Comparison of ENCODE assay signal across 1 cellular context in the genomic region with DNA sequence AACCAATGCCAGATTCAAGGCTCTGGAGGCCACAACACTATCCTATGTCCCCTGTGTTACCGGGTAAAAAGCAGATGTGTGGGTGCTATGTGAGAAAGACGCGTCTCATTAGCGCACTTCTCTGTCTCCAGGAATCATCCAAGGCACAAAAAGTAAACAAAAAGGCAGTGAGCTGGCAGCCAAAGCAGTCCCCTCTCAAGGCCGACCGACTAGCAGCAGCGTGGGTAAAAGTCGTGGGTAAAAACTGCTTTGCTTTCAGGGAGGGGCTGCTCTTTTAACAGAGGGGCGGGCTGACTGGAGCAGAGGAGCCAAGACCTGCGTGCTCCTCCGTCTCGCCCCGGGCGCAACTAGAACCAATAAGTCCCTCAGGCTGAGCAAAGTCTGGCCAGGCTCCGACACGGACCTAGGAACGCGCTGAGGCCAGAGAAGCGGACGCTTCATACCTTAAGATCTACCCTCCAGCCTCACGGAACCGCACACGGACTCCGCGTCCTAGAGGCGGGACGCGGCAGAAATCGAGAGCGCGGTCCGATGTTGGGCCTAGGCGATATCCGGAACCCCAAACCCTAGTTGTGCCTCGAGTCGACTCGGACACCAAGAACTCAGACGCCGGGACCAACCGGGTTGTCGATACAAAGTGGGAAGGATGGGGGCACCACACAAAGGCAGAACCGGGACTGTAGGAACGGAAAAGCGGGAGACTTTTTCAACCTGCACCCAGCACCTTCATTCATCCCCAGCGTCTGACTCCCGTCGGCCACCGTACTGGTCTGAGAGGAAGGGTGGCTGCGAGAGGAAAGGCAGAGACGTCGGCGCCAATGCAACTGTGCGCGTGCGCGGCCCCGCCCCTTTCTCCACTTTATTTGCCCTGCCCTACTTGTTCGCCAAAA.
TF ChIP-seq lines count a peak whose summit lies in the region.

A gene with protein sequence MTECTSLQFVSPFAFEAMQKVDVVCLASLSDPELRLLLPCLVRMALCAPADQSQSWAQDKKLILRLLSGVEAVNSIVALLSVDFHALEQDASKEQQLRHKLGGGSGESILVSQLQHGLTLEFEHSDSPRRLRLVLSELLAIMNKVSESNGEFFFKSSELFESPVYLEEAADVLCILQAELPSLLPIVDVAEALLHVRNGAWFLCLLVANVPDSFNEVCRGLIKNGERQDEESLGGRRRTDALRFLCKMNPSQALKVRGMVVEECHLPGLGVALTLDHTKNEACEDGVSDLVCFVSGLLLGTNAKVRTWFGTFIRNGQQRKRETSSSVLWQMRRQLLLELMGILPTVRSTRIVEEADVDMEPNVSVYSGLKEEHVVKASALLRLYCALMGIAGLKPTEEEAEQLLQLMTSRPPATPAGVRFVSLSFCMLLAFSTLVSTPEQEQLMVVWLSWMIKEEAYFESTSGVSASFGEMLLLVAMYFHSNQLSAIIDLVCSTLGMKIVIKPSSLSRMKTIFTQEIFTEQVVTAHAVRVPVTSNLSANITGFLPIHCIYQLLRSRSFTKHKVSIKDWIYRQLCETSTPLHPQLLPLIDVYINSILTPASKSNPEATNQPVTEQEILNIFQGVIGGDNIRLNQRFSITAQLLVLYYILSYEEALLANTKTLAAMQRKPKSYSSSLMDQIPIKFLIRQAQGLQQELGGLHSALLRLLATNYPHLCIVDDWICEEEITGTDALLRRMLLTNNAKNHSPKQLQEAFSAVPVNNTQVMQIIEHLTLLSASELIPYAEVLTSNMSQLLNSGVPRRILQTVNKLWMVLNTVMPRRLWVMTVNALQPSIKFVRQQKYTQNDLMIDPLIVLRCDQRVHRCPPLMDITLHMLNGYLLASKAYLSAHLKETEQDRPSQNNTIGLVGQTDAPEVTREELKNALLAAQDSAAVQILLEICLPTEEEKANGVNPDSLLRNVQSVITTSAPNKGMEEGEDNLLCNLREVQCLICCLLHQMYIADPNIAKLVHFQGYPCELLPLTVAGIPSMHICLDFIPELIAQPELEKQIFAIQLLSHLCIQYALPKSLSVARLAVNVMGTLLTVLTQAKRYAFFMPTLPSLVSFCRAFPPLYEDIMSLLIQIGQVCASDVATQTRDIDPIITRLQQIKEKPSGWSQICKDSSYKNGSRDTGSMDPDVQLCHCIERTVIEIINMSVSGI (minus strand): TSS at position 772 of the 890 bp plus-strand sequence. CDS start 1,338 bp downstream, outside the sequence.

TF ChIP-seq in A549, 52 proteins besides CTCF, POLR2A, EP300 and RAD21 (continued from another document):
- TF ChIP-seq, protein P1, sequence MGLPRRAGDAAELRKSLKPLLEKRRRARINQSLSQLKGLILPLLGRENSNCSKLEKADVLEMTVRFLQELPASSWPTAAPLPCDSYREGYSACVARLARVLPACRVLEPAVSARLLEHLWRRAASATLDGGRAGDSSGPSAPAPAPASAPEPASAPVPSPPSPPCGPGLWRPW (IDR thresholded peaks at IDR 0.05) = no peak
- TF ChIP-seq EHF (CRISPR knock-in tag; IDR thresholded peaks at IDR 0.05) = 0 out of 2 replicates have a peak, but pooled peaks have one; percentile 16
- peak; percentile 63 for TF ChIP-seq RFX5 (IDR thresholded peaks at IDR 0.05)
- TF ChIP-seq, protein P2, sequence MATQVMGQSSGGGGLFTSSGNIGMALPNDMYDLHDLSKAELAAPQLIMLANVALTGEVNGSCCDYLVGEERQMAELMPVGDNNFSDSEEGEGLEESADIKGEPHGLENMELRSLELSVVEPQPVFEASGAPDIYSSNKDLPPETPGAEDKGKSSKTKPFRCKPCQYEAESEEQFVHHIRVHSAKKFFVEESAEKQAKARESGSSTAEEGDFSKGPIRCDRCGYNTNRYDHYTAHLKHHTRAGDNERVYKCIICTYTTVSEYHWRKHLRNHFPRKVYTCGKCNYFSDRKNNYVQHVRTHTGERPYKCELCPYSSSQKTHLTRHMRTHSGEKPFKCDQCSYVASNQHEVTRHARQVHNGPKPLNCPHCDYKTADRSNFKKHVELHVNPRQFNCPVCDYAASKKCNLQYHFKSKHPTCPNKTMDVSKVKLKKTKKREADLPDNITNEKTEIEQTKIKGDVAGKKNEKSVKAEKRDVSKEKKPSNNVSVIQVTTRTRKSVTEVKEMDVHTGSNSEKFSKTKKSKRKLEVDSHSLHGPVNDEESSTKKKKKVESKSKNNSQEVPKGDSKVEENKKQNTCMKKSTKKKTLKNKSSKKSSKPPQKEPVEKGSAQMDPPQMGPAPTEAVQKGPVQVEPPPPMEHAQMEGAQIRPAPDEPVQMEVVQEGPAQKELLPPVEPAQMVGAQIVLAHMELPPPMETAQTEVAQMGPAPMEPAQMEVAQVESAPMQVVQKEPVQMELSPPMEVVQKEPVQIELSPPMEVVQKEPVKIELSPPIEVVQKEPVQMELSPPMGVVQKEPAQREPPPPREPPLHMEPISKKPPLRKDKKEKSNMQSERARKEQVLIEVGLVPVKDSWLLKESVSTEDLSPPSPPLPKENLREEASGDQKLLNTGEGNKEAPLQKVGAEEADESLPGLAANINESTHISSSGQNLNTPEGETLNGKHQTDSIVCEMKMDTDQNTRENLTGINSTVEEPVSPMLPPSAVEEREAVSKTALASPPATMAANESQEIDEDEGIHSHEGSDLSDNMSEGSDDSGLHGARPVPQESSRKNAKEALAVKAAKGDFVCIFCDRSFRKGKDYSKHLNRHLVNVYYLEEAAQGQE (IDR thresholded peaks at IDR 0.05) = peak; percentile 28; the same call in 1 of the 2 replicates
- TF ChIP-seq FOXS1 (CRISPR knock-in tag; IDR thresholded peaks at IDR 0.05) = peak; percentile 39; the same call in 1 of the 2 replicates
- TF ChIP-seq SMC3 (IDR thresholded peaks at IDR 0.05) = 0 out of 3 replicates have a peak, but pooled peaks have one; percentile 10
- TF ChIP-seq EHMT2 (IDR thresholded peaks at IDR 0.05; ENCODE audit: low read depth) = no peak
- TF ChIP-seq MAFK (IDR thresholded peaks at IDR 0.05; ENCODE audit: partially characterized antibody) = no peak
- TF ChIP-seq, protein P3, sequence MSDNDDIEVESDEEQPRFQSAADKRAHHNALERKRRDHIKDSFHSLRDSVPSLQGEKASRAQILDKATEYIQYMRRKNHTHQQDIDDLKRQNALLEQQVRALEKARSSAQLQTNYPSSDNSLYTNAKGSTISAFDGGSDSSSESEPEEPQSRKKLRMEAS (IDR thresholded peaks at IDR 0.05) = peak; percentile 81
- TF ChIP-seq, protein P4, sequence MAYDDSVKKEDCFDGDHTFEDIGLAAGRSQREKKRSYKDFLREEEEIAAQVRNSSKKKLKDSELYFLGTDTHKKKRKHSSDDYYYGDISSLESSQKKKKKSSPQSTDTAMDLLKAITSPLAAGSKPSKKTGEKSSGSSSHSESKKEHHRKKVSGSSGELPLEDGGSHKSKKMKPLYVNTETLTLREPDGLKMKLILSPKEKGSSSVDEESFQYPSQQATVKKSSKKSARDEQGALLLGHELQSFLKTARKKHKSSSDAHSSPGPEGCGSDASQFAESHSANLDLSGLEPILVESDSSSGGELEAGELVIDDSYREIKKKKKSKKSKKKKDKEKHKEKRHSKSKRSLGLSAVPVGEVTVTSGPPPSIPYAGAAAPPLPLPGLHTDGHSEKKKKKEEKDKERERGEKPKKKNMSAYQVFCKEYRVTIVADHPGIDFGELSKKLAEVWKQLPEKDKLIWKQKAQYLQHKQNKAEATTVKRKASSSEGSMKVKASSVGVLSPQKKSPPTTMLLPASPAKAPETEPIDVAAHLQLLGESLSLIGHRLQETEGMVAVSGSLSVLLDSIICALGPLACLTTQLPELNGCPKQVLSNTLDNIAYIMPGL (CRISPR knock-in tag; IDR thresholded peaks at IDR 0.05; ENCODE audit: borderline replicate concordance) = peak; percentile 99
- TF ChIP-seq ZFP36 (IDR thresholded peaks at IDR 0.05; ENCODE audit: borderline replicate concordance, partially characterized antibody) = no peak
- TF ChIP-seq RCOR1 (IDR thresholded peaks at IDR 0.05; ENCODE audit: low read depth, low read length) = no peak
- no peak for TF ChIP-seq MAZ (IDR thresholded peaks at IDR 0.05; ENCODE audit: borderline replicate concordance, low read depth, low read length)
- no peak for TF ChIP-seq ZC3H11A (IDR thresholded peaks at IDR 0.05)
- TF ChIP-seq, protein P5, sequence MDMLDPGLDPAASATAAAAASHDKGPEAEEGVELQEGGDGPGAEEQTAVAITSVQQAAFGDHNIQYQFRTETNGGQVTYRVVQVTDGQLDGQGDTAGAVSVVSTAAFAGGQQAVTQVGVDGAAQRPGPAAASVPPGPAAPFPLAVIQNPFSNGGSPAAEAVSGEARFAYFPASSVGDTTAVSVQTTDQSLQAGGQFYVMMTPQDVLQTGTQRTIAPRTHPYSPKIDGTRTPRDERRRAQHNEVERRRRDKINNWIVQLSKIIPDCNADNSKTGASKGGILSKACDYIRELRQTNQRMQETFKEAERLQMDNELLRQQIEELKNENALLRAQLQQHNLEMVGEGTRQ (IDR thresholded peaks at IDR 0.05) = no peak
- no peak for TF ChIP-seq SREBF2 (IDR thresholded peaks at IDR 0.05)
- TF ChIP-seq FOSB (CRISPR knock-in tag; IDR thresholded peaks at IDR 0.05) = peak; percentile 88; the same call in 1 of the 2 replicates
- TF ChIP-seq CBX8 (IDR thresholded peaks at IDR 0.05) = no peak
- no peak for TF ChIP-seq HOXB13 (CRISPR knock-in tag; IDR thresholded peaks at IDR 0.05; ENCODE audit: low read depth)
- peak; percentile 100 for TF ChIP-seq PHF8 (IDR thresholded peaks at IDR 0.05; ENCODE audit: borderline replicate concordance, low read depth)
- no peak for TF ChIP-seq CBX2 (IDR thresholded peaks at IDR 0.05; ENCODE audit: borderline replicate concordance, low read depth)
- TF ChIP-seq FOSL2 (IDR thresholded peaks at IDR 0.05) = no peak
- TF ChIP-seq FOSL2 (CRISPR knock-in tag; IDR thresholded peaks at IDR 0.05) = peak; percentile 35; the same call in 1 of the 2 replicates
- TF ChIP-seq CHD4 (IDR thresholded peaks at IDR 0.05; ENCODE audit: borderline replicate concordance) = no peak
TF ChIP-seq in A549: peak in this region for 17.
